Comparison of ENCODE assay signal across 23 cellular contexts in the genomic region with DNA sequence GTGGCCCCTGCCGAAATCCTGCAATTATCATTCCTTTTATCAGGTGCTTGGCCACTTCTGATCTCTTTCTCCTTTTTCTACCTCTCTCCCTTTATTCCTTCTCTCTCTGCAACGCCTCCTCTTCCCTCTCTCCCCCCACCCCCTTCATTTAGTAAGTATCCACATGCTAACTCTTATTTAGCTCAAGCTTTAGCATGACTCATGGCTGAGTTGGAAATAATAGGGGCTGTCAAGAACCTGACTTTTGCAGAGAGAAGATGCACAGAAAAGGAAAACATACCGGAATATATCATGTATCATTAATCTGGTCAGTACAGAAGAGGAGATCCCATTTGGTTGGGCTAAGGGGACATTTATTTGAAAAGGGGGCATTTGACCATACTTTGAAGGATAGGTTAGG. TPM values are rescaled to one million over a fixed set of nuclear protein-coding genes. Genes with fewer than 3 reads are reported as not detected.
DNase-seq lines count a peak whose midpoint lies in the region; ATAC-seq and TF ChIP-seq lines count a peak whose summit lies in the region.
"Had no signal": no experiment of that assay in that cellular context is flagged by ENCODE, and none has a peak within 500 bp of the region (broad histone marks: within the 10 kb centered on the region; RNA-seq: fewer than 3 reads in every experiment).

No MANE protein-coding gene starts in this region.

- no peaks in the 10 kb centered on the region for H3K36me3 Mint-ChIP-seq in activated CD4-positive, alpha-beta memory T cell treated with anti-CD3 and anti-CD28 coated beads for 36 hours
- H3K36me3 Mint-ChIP-seq: naive thymus-derived CD8-positive, alpha-beta T cell had no signal

- no peaks in the 10 kb centered on the region for H3K9me3 Mint-ChIP-seq in activated CD4-positive, alpha-beta memory T cell treated with anti-CD3 and anti-CD28 coated beads for 36 hours
- H3K9me3 Mint-ChIP-seq: naive thymus-derived CD8-positive, alpha-beta T cell had no signal

- H3K4me1 Mint-ChIP-seq in activated CD4-positive, alpha-beta memory T cell treated with anti-CD3 and anti-CD28 coated beads for 36 hours (ENCODE audit: low read depth), result no peaks in the 10 kb centered on the region
- H3K4me1 Mint-ChIP-seq: naive thymus-derived CD8-positive, alpha-beta T cell had no signal

- CTCF ChIA-PET in activated CD4-positive, alpha-beta memory T cell treated with anti-CD3 and anti-CD28 coated beads for 36 hours (lab: Charles Lee), result no interaction called here

- peak; percentile 32 for DNase-seq in A172 (ENCODE audit: low spot score)
- peak; percentile 60 for DNase-seq in HT1080 (ENCODE audit: low read depth)
- no peak for DNase-seq in foreskin keratinocyte
- no peak for DNase-seq in activated CD4-positive, alpha-beta memory T cell treated with anti-CD3 and anti-CD28 coated beads for 36 hours
- no peak for DNase-seq in DMS 273 treated with DMSO at 0.1 percent for 48 hours (lab: John Stamatoyannopoulos, UW)
- no peak for DNase-seq in DMS153 treated with DMSO at 0.1 percent for 48 hours (lab: John Stamatoyannopoulos, UW; ENCODE audit: unreplicated experiment)
- DNase-seq: activated CD4-positive, alpha-beta T cell treated with anti-CD3 and anti-CD28 coated beads, Interleukin-2, amount 50 U/mL, for 48 hours; activated naive CD4-positive, alpha-beta T cell treated with Interleukin-2 at 50 U/mL for 16 hours; colonic mucosa; DMS53; gastrocnemius medialis; KG1; mesendoderm; naive thymus-derived CD8-positive, alpha-beta T cell; NCI-H1092 treated with DMSO at 0.1 percent for 48 hours; NCI-H2081; NCI-H524; Right ventricle myocardium superior; stimulated activated CD4-positive, alpha-beta T cell treated with anti-CD3 and anti-CD28 coated beads, Interleukin-4, amount 100 ng/mL, for 24 hours had no signal

- no peaks in the 10 kb centered on the region for H3K27me3 Mint-ChIP-seq in activated CD4-positive, alpha-beta memory T cell treated with anti-CD3 and anti-CD28 coated beads for 36 hours

- peak; percentile 42 for ATAC-seq in foreskin keratinocyte
- no peak for ATAC-seq in GM18498 (IDR thresholded peaks at IDR 0.05; ENCODE audit: unreplicated experiment)
- ATAC-seq: gastrocnemius medialis; naive thymus-derived CD8-positive, alpha-beta T cell had no signal

- H3K27ac ChIP-seq in angular gyrus (ENCODE audit: low read depth, low read length), result peak overlapping the region; percentile 59
- H3K27ac ChIP-seq in foreskin keratinocyte, result no peak overlapping the region
- H3K27ac ChIP-seq: 22Rv1, ascending aorta, colonic mucosa, gastrocnemius medialis had no signal

- intact Hi-C loops in activated CD4-positive, alpha-beta memory T cell treated with anti-CD3 and anti-CD28 coated beads for 36 hours (cut with micrococcal nuclease), result no loop called here

- no peak overlapping the region for H3K4me3 Mint-ChIP-seq in activated CD4-positive, alpha-beta memory T cell treated with anti-CD3 and anti-CD28 coated beads for 36 hours
- H3K4me3 Mint-ChIP-seq: naive thymus-derived CD8-positive, alpha-beta T cell had no signal

- H3K27me3 ChIP-seq in foreskin keratinocyte, result no peaks in the 10 kb centered on the region
- H3K27me3 ChIP-seq: ascending aorta, colonic mucosa, gastrocnemius medialis had no signal

- POLR2A ChIA-PET in activated CD4-positive, alpha-beta memory T cell treated with anti-CD3 and anti-CD28 coated beads for 36 hours (lab: Charles Lee), result no interaction called here

- H3K27ac Mint-ChIP-seq in activated CD4-positive, alpha-beta memory T cell treated with anti-CD3 and anti-CD28 coated beads for 36 hours, result no peak overlapping the region
- H3K27ac Mint-ChIP-seq: naive thymus-derived CD8-positive, alpha-beta T cell had no signal

- TF ChIP-seq CTCF in foreskin keratinocyte (conservative IDR thresholded peaks at IDR 0.05), result no peak

- no peaks in the 10 kb centered on the region for H3K4me1 ChIP-seq in foreskin keratinocyte
- H3K4me1 ChIP-seq: ascending aorta, colonic mucosa, gastrocnemius medialis had no signal

RNA-seq across cellular contexts. Expression of gene FAM171B, which starts 33.1 kb away (rescaled TPM):
- 17.0 and 18.9 TPM in 2 replicates for total RNA-seq in A172 (2014; rRNA removed; shearing (Covaris generic))
- total RNA-seq in HT1080 (2014; rRNA removed; shearing (Covaris generic)), result 6.9 and 8.5 TPM in 2 replicates
- 3.8 and 5.2 TPM in 2 replicates for polyA plus RNA-seq in HT1080 (2015; cell fraction: cytosol; rRNA removed)
- 3.6 and 3.7 TPM in 2 replicates for polyA plus RNA-seq in HT1080 (2015; cell fraction: nucleus; rRNA removed)
- total RNA-seq in foreskin keratinocyte, result 5.6 and 5.7 TPM in 2 replicates
- 0.84 and 0.87 TPM in 2 replicates for polyA plus RNA-seq in foreskin keratinocyte
- under 1 TPM; 0.48 to 0.68 TPM for total RNA-seq in activated CD4-positive, alpha-beta memory T cell treated with anti-CD3 and anti-CD28 coated beads for 36 hours

Comparison
In these comparisons a context has a peak if more than half of its experiments do, and no peak if none do; other contexts are left out.
1. DNase-seq: peak in A172 (single experiment) and HT1080 (single experiment); none in foreskin keratinocyte (0 of 2), activated CD4-positive, alpha-beta memory T cell treated with anti-CD3 and anti-CD28 coated beads for 36 hours (single experiment), DMS 273 treated with DMSO at 0.1 percent for 48 hours (single experiment) and DMS153 treated with DMSO at 0.1 percent for 48 hours (single experiment).